Comparison of ENCODE assay signal across 2 cellular contexts in genomic region chr11:124892750-124893454, GRCh38.
A peak's percentile ranks its signal among the peaks of the same experiment; 100 is the strongest.
TF ChIP-seq lines count a peak whose summit lies in the region.

No MANE protein-coding gene starts in this region.

TF ChIP-seq in liver, 16 proteins besides CTCF, POLR2A, EP300 and RAD21:
- peak; percentile 15 for TF ChIP-seq SP1 (IDR thresholded peaks at IDR 0.05)
- TF ChIP-seq NR2F2 (IDR thresholded peaks at IDR 0.05), result peak; percentile 46
- TF ChIP-seq, protein P1, sequence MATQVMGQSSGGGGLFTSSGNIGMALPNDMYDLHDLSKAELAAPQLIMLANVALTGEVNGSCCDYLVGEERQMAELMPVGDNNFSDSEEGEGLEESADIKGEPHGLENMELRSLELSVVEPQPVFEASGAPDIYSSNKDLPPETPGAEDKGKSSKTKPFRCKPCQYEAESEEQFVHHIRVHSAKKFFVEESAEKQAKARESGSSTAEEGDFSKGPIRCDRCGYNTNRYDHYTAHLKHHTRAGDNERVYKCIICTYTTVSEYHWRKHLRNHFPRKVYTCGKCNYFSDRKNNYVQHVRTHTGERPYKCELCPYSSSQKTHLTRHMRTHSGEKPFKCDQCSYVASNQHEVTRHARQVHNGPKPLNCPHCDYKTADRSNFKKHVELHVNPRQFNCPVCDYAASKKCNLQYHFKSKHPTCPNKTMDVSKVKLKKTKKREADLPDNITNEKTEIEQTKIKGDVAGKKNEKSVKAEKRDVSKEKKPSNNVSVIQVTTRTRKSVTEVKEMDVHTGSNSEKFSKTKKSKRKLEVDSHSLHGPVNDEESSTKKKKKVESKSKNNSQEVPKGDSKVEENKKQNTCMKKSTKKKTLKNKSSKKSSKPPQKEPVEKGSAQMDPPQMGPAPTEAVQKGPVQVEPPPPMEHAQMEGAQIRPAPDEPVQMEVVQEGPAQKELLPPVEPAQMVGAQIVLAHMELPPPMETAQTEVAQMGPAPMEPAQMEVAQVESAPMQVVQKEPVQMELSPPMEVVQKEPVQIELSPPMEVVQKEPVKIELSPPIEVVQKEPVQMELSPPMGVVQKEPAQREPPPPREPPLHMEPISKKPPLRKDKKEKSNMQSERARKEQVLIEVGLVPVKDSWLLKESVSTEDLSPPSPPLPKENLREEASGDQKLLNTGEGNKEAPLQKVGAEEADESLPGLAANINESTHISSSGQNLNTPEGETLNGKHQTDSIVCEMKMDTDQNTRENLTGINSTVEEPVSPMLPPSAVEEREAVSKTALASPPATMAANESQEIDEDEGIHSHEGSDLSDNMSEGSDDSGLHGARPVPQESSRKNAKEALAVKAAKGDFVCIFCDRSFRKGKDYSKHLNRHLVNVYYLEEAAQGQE (IDR thresholded peaks at IDR 0.05), result no peak

TF ChIP-seq in HepG2, 621 proteins besides CTCF, POLR2A, EP300 and RAD21:
- no peak for TF ChIP-seq ADNP (CRISPR knock-in tag; IDR thresholded peaks at IDR 0.05)
- no peak for TF ChIP-seq ZNF576 (CRISPR knock-in tag; IDR thresholded peaks at IDR 0.05)
- no peak for TF ChIP-seq ZNF354B (CRISPR knock-in tag; IDR thresholded peaks at IDR 0.05)
- TF ChIP-seq IKZF1 (IDR thresholded peaks at IDR 0.05), result no peak
- no peak for TF ChIP-seq ZNF564 (CRISPR knock-in tag; IDR thresholded peaks at IDR 0.05)
- TF ChIP-seq, protein P2, sequence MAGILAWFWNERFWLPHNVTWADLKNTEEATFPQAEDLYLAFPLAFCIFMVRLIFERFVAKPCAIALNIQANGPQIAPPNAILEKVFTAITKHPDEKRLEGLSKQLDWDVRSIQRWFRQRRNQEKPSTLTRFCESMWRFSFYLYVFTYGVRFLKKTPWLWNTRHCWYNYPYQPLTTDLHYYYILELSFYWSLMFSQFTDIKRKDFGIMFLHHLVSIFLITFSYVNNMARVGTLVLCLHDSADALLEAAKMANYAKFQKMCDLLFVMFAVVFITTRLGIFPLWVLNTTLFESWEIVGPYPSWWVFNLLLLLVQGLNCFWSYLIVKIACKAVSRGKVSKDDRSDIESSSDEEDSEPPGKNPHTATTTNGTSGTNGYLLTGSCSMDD (CRISPR knock-in tag; IDR thresholded peaks at IDR 0.05), result no peak
- TF ChIP-seq ZZZ3 (CRISPR knock-in tag; IDR thresholded peaks at IDR 0.05; ENCODE audit: borderline replicate concordance), result no peak
- TF ChIP-seq ZNF230 (CRISPR knock-in tag; IDR thresholded peaks at IDR 0.05), result no peak
- TF ChIP-seq RARG (CRISPR knock-in tag; IDR thresholded peaks at IDR 0.05; ENCODE audit: low read depth), result no peak
- TF ChIP-seq REXO4 (CRISPR knock-in tag; IDR thresholded peaks at IDR 0.05; ENCODE audit: borderline replicate concordance), result no peak
- TF ChIP-seq, protein P3, sequence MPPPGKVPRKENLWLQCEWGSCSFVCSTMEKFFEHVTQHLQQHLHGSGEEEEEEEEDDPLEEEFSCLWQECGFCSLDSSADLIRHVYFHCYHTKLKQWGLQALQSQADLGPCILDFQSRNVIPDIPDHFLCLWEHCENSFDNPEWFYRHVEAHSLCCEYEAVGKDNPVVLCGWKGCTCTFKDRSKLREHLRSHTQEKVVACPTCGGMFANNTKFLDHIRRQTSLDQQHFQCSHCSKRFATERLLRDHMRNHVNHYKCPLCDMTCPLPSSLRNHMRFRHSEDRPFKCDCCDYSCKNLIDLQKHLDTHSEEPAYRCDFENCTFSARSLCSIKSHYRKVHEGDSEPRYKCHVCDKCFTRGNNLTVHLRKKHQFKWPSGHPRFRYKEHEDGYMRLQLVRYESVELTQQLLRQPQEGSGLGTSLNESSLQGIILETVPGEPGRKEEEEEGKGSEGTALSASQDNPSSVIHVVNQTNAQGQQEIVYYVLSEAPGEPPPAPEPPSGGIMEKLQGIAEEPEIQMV (CRISPR knock-in tag; IDR thresholded peaks at IDR 0.05; ENCODE audit: low read depth), result no peak
TF ChIP-seq in HepG2: peak in this region for 0.
